19 cellular contexts compared by ENCODE assay signal in genomic region chr2:204223544-204223943, GRCh38.
A peak's percentile ranks its signal among the peaks of the same experiment; 100 is the strongest.
DNase-seq lines count a peak whose midpoint lies in the region; ATAC-seq and TF ChIP-seq lines count a peak whose summit lies in the region.
"Had no signal": no experiment of that assay in that cellular context is flagged by ENCODE, and none has a peak within 500 bp of the region (broad histone marks: within the 10 kb centered on the region; RNA-seq: fewer than 3 reads in every experiment).

No MANE protein-coding gene starts in this region.

- H3K4me2 ChIP-seq in neuronal stem cell (ENCODE audit: insufficient read depth, low read length, poor library complexity, severe bottlenecking) (no peak overlapping the region), PC-3 (ENCODE audit: low read length) (no peak overlapping the region)
- H3K4me2 ChIP-seq: A549; BLaER1 treated with 17β-estradiol and CSF1 and Interleukin-3, amounts not matched to agents 10 nM and 100 nM had no signal

- H3K18ac ChIP-seq in neuronal stem cell (ENCODE audit: low read length): peak overlapping the region; percentile 85

- H3K9ac ChIP-seq in neuronal stem cell (ENCODE audit: low read depth, low read length, poor library complexity) (no peak overlapping the region), PC-3 (ENCODE audit: low read length) (no peak overlapping the region)
- H3K9ac ChIP-seq: BLaER1 treated with 17β-estradiol and CSF1 and Interleukin-3, amounts not matched to agents 10 nM and 100 nM had no signal

- H3K9me3 ChIP-seq in heart right ventricle (peaks cover 0 to 4% (median 0%) of the 10 kb centered on the region in 11 donors), neuronal stem cell (replicated peaks in 1 of 2; ENCODE audit: control insufficient read depth in 2 of 2, insufficient read depth in 1 of 2, low read depth in 1 of 2, low read length in 2 of 2) (peaks cover 0 to 2% of the 10 kb centered on the region in 2 donors), PC-3 (ENCODE audit: low read length) (no peaks in the 10 kb centered on the region)
- H3K9me3 ChIP-seq: A549 had no signal

- ATAC-seq in Right ventricle myocardium inferior (no peak), heart right ventricle (no peak), PC-3 (no peak)
- ATAC-seq in stimulated activated naive CD8-positive, alpha-beta T cell treated with anti-CD3 and anti-CD28 coated beads, Interleukin-15, Interleukin-2, amounts not matched to agents 100 U/mL and 50 U/mL, for 24 hours: peak; percentile 32
- no peak for ATAC-seq in stimulated activated naive CD8-positive, alpha-beta T cell treated with anti-CD3 and anti-CD28 coated beads, Interleukin-15, amount 100 ng/mL, for 72 hours
- ATAC-seq: A549; CD8-positive, alpha-beta T cell had no signal

- no peak overlapping the region for H2BK120ac ChIP-seq in neuronal stem cell (ENCODE audit: low read depth, low read length)

- H3K9me3 Mint-ChIP-seq in stimulated activated naive CD8-positive, alpha-beta T cell treated with anti-CD3 and anti-CD28 coated beads, Interleukin-15, amount 100 ng/mL, for 72 hours: no peaks in the 10 kb centered on the region
- H3K9me3 Mint-ChIP-seq: CD4-positive, alpha-beta T cell; CD8-positive, alpha-beta T cell had no signal

- H4K20me1 ChIP-seq in PC-3 (ENCODE audit: low read length): no peaks in the 10 kb centered on the region
- H4K20me1 ChIP-seq: BLaER1 treated with 17β-estradiol and CSF1 and Interleukin-3, amounts not matched to agents 10 nM and 100 nM had no signal

- no peak overlapping the region for H2AFZ ChIP-seq in neuronal stem cell (ENCODE audit: low read length)
- H2AFZ ChIP-seq in PC-3 (ENCODE audit: low read length): no peak overlapping the region

- H3F3A ChIP-seq in PC-3 (ENCODE audit: low read length, unreplicated experiment): no peaks in the 10 kb centered on the region

- peak overlapping the region; percentile 92 for H2AK5ac ChIP-seq in neuronal stem cell (ENCODE audit: low read depth, low read length)

- H2BK15ac ChIP-seq in neuronal stem cell (ENCODE audit: low read length): peak overlapping the region; percentile 79

- H3K14ac ChIP-seq in neuronal stem cell (ENCODE audit: low read length): peak overlapping the region; percentile 10

- no peak overlapping the region for H2BK12ac ChIP-seq in neuronal stem cell (ENCODE audit: low read length)

- H4K91ac ChIP-seq in neuronal stem cell (ENCODE audit: low read depth, low read length, poor library complexity): no peak overlapping the region

- H4K8ac ChIP-seq in neuronal stem cell (ENCODE audit: low read depth, low read length): no peak overlapping the region

- H3K4ac ChIP-seq in neuronal stem cell (ENCODE audit: low read length): no peak overlapping the region

- no peaks in the 10 kb centered on the region for H3K79me1 ChIP-seq in neuronal stem cell (ENCODE audit: low read depth, low read length)

- DNase-seq in Right ventricle myocardium inferior (ENCODE audit: missing footprints) (peak; percentile 60), heart right ventricle (no peak), neuronal stem cell (ENCODE audit: low spot score) (no peak), PC-3 (no peak), NCI-H446 (lab: John Stamatoyannopoulos, UW) (no peak)
- DNase-seq in stimulated activated naive CD8-positive, alpha-beta T cell treated with anti-CD3 and anti-CD28 coated beads, Interleukin-15, Interleukin-2, amounts not matched to agents 100 U/mL and 50 U/mL, for 24 hours: no peak
- DNase-seq in stimulated activated naive CD8-positive, alpha-beta T cell treated with anti-CD3 and anti-CD28 coated beads, Interleukin-15, amount 100 ng/mL, for 72 hours: no peak
- DNase-seq: AML-193; Caco-2; Calu3; CD4-positive, alpha-beta T cell; CD8-positive, alpha-beta T cell; DMS79 treated with DMSO at 0.1 percent for 48 hours; GF-D8 had no signal

- H2BK5ac ChIP-seq in neuronal stem cell (ENCODE audit: low read length): peak overlapping the region; percentile 42

- H3K4me1 Mint-ChIP-seq in stimulated activated naive CD8-positive, alpha-beta T cell treated with anti-CD3 and anti-CD28 coated beads, Interleukin-15, amount 100 ng/mL, for 72 hours: no peaks in the 10 kb centered on the region
- H3K4me1 Mint-ChIP-seq: B cell had no signal

- peaks cover 26% of the 10 kb centered on the region for H3K27me3 Mint-ChIP-seq in stimulated activated naive CD8-positive, alpha-beta T cell treated with anti-CD3 and anti-CD28 coated beads, Interleukin-15, amount 100 ng/mL, for 72 hours

- TF ChIP-seq CTCF in heart right ventricle (IDR thresholded peaks at IDR 0.05) (no peak), PC-3 (conservative IDR thresholded peaks at IDR 0.05; ENCODE audit: low read depth, low read length) (no peak)

- no peaks in the 10 kb centered on the region for H3K9me2 ChIP-seq in PC-3 (replicated peaks; ENCODE audit: low read length)

- 92 to 96% methylated on average over 9 of the region's 9 CpGs for WGBS in heart right ventricle, 2 donors
- no CpG with 5 or more reads among the region's 9 CpGs for WGBS in neuronal stem cell (ENCODE audit: extremely low coverage in 2 of 2, insufficient read length in 2 of 2, insufficient replicate concordance in 1 of 2), 2 donors

- peaks cover 0 to 20% (median 0%) of the 10 kb centered on the region in 7 donors for H3K27me3 ChIP-seq in heart right ventricle
- H3K27me3 ChIP-seq in neuronal stem cell (ENCODE audit: control insufficient read depth in 3 of 3, insufficient read depth in 3 of 3, low read depth in 1 of 3, low read length in 3 of 3): peaks cover 0 to 17% (median 0%) of the 10 kb centered on the region in 3 experiments
- H3K27me3 ChIP-seq in PC-3 (ENCODE audit: low read length): peaks cover 69% of the 10 kb centered on the region
- H3K27me3 ChIP-seq: BLaER1 treated with 17β-estradiol and CSF1 and Interleukin-3, amounts not matched to agents 10 nM and 100 nM had no signal

- no TSS peak for BruUV-seq in PC-3 (replicated peaks; lab: Mats Ljungman, UMichigan)

- H3K4me3 ChIP-seq in heart right ventricle: no peak overlapping the region
- H3K4me3 ChIP-seq in neuronal stem cell (ENCODE audit: low read length in 2 of 2): no peak overlapping the region
- no peak overlapping the region for H3K4me3 ChIP-seq in PC-3 (ENCODE audit: low read length)
- H3K4me3 ChIP-seq: A549; BLaER1 treated with 17β-estradiol and CSF1 and Interleukin-3, amounts not matched to agents 10 nM and 100 nM had no signal

- H3K36me3 ChIP-seq in heart right ventricle: no peaks in the 10 kb centered on the region
- no peaks in the 10 kb centered on the region for H3K36me3 ChIP-seq in neuronal stem cell (replicated peaks in 1 of 2; ENCODE audit: control insufficient read depth in 2 of 2, insufficient read depth in 2 of 2, low read length in 2 of 2)
- H3K36me3 ChIP-seq in PC-3 (ENCODE audit: low read depth, low read length): no peaks in the 10 kb centered on the region
- H3K36me3 ChIP-seq: BLaER1 treated with 17β-estradiol and CSF1 and Interleukin-3, amounts not matched to agents 10 nM and 100 nM had no signal

- no peak overlapping the region for H3K27ac Mint-ChIP-seq in stimulated activated naive CD8-positive, alpha-beta T cell treated with anti-CD3 and anti-CD28 coated beads, Interleukin-15, amount 100 ng/mL, for 72 hours
- H3K27ac Mint-ChIP-seq: B cell; CD4-positive, alpha-beta T cell; CD8-positive, alpha-beta T cell had no signal

- POLR2A ChIA-PET in PC-3 (lab: Charles Lee; ENCODE audit: unreplicated experiment): no interaction called here

- no peak overlapping the region for H3K27ac ChIP-seq in heart right ventricle
- no peak overlapping the region for H3K27ac ChIP-seq in neuronal stem cell (replicated peaks; ENCODE audit: low read length)
- H3K27ac ChIP-seq in PC-3 (ENCODE audit: low read length): no peak overlapping the region
- H3K27ac ChIP-seq: 22Rv1; A549; BLaER1 treated with 17β-estradiol and CSF1 and Interleukin-3, amounts not matched to agents 10 nM and 100 nM; C4-2B had no signal

- intact Hi-C loops in Right ventricle myocardium inferior (cut with DNase I) (no loop called here), heart right ventricle (cut with DNase I) (no loop called here), PC-3 (cut with micrococcal nuclease) (no loop called here)

- peak overlapping the region; percentile 25 for H3K23ac ChIP-seq in neuronal stem cell (ENCODE audit: low read depth, low read length, poor library complexity)

- peaks cover 0 to 19% (median 4%) of the 10 kb centered on the region in 9 donors for H3K4me1 ChIP-seq in heart right ventricle
- H3K4me1 ChIP-seq in neuronal stem cell (ENCODE audit: control insufficient read depth in 2 of 2, insufficient read depth in 1 of 2, low read depth in 1 of 2, low read length in 2 of 2): peaks cover 4 to 10% of the 10 kb centered on the region in 2 donors
- H3K4me1 ChIP-seq in PC-3 (ENCODE audit: insufficient read depth, low read length): no peaks in the 10 kb centered on the region
- H3K4me1 ChIP-seq: A549; BLaER1 treated with 17β-estradiol and CSF1 and Interleukin-3, amounts not matched to agents 10 nM and 100 nM; Caco-2 had no signal

- no peaks in the 10 kb centered on the region for H3K79me2 ChIP-seq in PC-3 (ENCODE audit: low read length)

- CTCF ChIA-PET in PC-3 (lab: Charles Lee): interaction anchor here (0.5 kb wide), 1 partner anchor 78 kb away, joined by 3 read pairs; no protein-coding TSS in a partner anchor

- no peak overlapping the region for H3K4me3 Mint-ChIP-seq in stimulated activated naive CD8-positive, alpha-beta T cell treated with anti-CD3 and anti-CD28 coated beads, Interleukin-15, amount 100 ng/mL, for 72 hours
- H3K4me3 Mint-ChIP-seq: B cell; CD4-positive, alpha-beta T cell; CD8-positive, alpha-beta T cell had no signal
